In the genomic region with DNA sequence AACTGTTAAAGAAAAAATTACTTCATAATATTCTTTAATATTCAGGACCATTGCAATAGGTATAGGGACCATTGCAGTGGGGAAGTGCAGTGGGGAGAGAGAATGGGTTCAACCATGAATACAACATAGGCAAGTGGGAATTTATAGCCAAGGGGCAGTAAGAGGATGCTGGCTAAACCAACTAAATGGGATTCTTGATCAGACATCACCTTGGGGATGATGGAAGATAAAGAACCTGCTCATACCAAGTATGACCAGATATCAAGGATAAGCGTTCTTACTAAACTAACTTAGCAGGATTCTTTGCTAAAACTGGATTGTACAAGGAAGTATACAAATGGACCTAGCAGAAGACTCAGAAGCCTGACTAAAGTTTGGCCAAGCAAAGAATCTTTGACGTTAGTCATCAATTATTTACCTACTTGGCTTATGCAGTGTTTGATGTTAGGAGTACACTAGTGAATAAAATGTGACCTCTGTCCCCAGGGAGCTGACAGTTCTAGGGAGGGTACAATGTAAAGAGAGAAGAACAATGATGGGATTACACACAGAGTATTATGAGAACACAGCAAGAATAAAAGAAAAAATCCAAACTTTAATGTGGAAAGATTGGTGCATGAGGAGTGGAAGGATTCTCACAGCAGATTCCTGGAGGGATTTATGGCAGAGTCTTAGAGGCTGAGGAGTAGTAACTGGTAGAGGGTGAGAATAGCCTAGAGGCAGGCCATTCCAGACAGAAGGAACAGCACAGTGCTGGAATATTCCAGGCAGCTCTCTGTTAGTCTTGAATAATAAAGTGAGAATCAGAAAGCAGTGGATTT, we compare ENCODE assay signal across 1 cellular context.
TF ChIP-seq lines count a peak whose summit lies in the region.

No MANE protein-coding gene starts in this region.

TF ChIP-seq in HepG2, 621 proteins besides CTCF, POLR2A, EP300 and RAD21 (continued from another document and continues in another):
- TF ChIP-seq, protein P1, sequence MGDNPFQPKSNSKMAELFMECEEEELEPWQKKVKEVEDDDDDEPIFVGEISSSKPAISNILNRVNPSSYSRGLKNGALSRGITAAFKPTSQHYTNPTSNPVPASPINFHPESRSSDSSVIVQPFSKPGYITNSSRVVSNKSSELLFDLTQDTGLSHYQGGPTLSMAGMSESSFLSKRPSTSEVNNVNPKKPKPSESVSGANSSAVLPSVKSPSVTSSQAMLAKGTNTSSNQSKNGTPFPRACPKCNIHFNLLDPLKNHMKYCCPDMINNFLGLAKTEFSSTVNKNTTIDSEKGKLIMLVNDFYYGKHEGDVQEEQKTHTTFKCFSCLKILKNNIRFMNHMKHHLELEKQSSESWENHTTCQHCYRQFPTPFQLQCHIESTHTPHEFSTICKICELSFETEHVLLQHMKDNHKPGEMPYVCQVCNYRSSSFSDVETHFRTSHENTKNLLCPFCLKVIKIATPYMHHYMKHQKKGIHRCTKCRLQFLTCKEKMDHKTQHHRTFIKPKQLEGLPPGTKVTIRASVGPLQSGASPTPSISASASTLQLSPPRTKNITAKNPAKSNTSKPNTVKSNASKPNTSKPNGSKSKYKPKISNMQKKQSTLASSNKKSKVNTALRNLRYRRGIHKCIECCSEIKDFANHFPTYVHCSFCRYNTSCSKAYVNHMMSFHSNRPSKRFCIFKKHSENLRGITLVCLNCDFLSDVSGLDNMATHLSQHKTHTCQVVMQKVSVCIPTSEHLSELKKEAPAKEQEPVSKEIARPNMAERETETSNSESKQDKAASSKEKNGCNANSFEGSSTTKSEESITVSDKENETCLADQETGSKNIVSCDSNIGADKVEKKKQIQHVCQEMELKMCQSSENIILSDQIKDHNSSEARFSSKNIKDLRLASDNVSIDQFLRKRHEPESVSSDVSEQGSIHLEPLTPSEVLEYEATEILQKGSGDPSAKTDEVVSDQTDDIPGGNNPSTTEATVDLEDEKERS (CRISPR knock-in tag; IDR thresholded peaks at IDR 0.05), result no peak
- TF ChIP-seq SRSF1 (optimal IDR thresholded peaks at IDR 0.05; ENCODE audit: low read depth, low read length) (no peak), ZNF274 (CRISPR knock-in tag; IDR thresholded peaks at IDR 0.05) (no peak), ZNF776 (CRISPR knock-in tag; IDR thresholded peaks at IDR 0.05) (no peak), PAWR (CRISPR knock-in tag; IDR thresholded peaks at IDR 0.05; ENCODE audit: borderline replicate concordance) (no peak), SUZ12 (IDR thresholded peaks at IDR 0.05; ENCODE audit: low read depth, low read length) (no peak), ZNF224 (CRISPR knock-in tag; IDR thresholded peaks at IDR 0.05) (no peak), SETDB1 (CRISPR knock-in tag; IDR thresholded peaks at IDR 0.05; ENCODE audit: borderline replicate concordance) (no peak), PAX8 (CRISPR knock-in tag; IDR thresholded peaks at IDR 0.05; ENCODE audit: borderline replicate concordance) (no peak), SP2 (CRISPR knock-in tag; IDR thresholded peaks at IDR 0.05) (no peak), ZIK1 (CRISPR knock-in tag; IDR thresholded peaks at IDR 0.05; ENCODE audit: borderline replicate concordance, low read depth) (no peak), MED1 (CRISPR knock-in tag; IDR thresholded peaks at IDR 0.05) (peak; percentile 61), JUNB (CRISPR knock-in tag; IDR thresholded peaks at IDR 0.05; ENCODE audit: borderline replicate concordance) (peak; percentile 86), ISL2 (CRISPR knock-in tag; IDR thresholded peaks at IDR 0.05) (peak; percentile 60; the same call in 1 of the 2 replicates), FOXK1 (CRISPR knock-in tag; IDR thresholded peaks at IDR 0.05; ENCODE audit: borderline replicate concordance, low read depth) (peak; percentile 75; the same call in 1 of the 2 replicates), HMGA1 (CRISPR knock-in tag; conservative IDR thresholded peaks at IDR 0.05) (no peak), JUND (CRISPR knock-in tag; IDR thresholded peaks at IDR 0.05) (peak; percentile 74), TMF1 (CRISPR knock-in tag; IDR thresholded peaks at IDR 0.05; ENCODE audit: low read depth) (no peak), ZNF207 (IDR thresholded peaks at IDR 0.05; ENCODE audit: borderline replicate concordance) (no peak), RFXAP (CRISPR knock-in tag; IDR thresholded peaks at IDR 0.05; ENCODE audit: borderline replicate concordance) (no peak), ZNF350 (CRISPR knock-in tag; IDR thresholded peaks at IDR 0.05; ENCODE audit: borderline replicate concordance, low read depth) (no peak), RNF2 (conservative IDR thresholded peaks at IDR 0.05; ENCODE audit: low read depth) (no peak), ZNF34 (CRISPR knock-in tag; IDR thresholded peaks at IDR 0.05; ENCODE audit: borderline replicate concordance) (no peak), ZBTB7B (CRISPR knock-in tag; IDR thresholded peaks at IDR 0.05) (no peak), MAFG (CRISPR knock-in tag; IDR thresholded peaks at IDR 0.05) (no peak)
- TF ChIP-seq, protein P2, sequence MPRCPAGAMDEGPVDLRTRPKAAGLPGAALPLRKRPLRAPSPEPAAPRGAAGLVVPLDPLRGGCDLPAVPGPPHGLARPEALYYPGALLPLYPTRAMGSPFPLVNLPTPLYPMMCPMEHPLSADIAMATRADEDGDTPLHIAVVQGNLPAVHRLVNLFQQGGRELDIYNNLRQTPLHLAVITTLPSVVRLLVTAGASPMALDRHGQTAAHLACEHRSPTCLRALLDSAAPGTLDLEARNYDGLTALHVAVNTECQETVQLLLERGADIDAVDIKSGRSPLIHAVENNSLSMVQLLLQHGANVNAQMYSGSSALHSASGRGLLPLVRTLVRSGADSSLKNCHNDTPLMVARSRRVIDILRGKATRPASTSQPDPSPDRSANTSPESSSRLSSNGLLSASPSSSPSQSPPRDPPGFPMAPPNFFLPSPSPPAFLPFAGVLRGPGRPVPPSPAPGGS (CRISPR knock-in tag; IDR thresholded peaks at IDR 0.05), result no peak
- TF ChIP-seq, protein P3, sequence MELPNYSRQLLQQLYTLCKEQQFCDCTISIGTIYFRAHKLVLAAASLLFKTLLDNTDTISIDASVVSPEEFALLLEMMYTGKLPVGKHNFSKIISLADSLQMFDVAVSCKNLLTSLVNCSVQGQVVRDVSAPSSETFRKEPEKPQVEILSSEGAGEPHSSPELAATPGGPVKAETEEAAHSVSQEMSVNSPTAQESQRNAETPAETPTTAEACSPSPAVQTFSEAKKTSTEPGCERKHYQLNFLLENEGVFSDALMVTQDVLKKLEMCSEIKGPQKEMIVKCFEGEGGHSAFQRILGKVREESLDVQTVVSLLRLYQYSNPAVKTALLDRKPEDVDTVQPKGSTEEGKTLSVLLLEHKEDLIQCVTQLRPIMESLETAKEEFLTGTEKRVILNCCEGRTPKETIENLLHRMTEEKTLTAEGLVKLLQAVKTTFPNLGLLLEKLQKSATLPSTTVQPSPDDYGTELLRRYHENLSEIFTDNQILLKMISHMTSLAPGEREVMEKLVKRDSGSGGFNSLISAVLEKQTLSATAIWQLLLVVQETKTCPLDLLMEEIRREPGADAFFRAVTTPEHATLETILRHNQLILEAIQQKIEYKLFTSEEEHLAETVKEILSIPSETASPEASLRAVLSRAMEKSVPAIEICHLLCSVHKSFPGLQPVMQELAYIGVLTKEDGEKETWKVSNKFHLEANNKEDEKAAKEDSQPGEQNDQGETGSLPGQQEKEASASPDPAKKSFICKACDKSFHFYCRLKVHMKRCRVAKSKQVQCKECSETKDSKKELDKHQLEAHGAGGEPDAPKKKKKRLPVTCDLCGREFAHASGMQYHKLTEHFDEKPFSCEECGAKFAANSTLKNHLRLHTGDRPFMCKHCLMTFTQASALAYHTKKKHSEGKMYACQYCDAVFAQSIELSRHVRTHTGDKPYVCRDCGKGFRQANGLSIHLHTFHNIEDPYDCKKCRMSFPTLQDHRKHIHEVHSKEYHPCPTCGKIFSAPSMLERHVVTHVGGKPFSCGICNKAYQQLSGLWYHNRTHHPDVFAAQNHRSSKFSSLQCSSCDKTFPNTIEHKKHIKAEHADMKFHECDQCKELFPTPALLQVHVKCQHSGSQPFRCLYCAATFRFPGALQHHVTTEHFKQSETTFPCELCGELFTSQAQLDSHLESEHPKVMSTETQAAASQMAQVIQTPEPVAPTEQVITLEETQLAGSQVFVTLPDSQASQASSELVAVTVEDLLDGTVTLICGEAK (IDR thresholded peaks at IDR 0.05), result no peak
- TF ChIP-seq, protein P3 (CRISPR knock-in tag; IDR thresholded peaks at IDR 0.05), result no peak
- TF ChIP-seq, protein P4, sequence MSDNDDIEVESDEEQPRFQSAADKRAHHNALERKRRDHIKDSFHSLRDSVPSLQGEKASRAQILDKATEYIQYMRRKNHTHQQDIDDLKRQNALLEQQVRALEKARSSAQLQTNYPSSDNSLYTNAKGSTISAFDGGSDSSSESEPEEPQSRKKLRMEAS (IDR thresholded peaks at IDR 0.05), result no peak
- TF ChIP-seq, protein P5, sequence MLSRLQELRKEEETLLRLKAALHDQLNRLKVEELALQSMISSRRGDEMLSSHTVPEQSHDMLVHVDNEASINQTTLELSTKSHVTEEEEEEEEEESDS (CRISPR knock-in tag; IDR thresholded peaks at IDR 0.05; ENCODE audit: borderline replicate concordance), result no peak
- TF ChIP-seq, protein P6, sequence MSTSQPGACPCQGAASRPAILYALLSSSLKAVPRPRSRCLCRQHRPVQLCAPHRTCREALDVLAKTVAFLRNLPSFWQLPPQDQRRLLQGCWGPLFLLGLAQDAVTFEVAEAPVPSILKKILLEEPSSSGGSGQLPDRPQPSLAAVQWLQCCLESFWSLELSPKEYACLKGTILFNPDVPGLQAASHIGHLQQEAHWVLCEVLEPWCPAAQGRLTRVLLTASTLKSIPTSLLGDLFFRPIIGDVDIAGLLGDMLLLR (CRISPR knock-in tag; IDR thresholded peaks at IDR 0.05), result no peak
- TF ChIP-seq, protein P7, sequence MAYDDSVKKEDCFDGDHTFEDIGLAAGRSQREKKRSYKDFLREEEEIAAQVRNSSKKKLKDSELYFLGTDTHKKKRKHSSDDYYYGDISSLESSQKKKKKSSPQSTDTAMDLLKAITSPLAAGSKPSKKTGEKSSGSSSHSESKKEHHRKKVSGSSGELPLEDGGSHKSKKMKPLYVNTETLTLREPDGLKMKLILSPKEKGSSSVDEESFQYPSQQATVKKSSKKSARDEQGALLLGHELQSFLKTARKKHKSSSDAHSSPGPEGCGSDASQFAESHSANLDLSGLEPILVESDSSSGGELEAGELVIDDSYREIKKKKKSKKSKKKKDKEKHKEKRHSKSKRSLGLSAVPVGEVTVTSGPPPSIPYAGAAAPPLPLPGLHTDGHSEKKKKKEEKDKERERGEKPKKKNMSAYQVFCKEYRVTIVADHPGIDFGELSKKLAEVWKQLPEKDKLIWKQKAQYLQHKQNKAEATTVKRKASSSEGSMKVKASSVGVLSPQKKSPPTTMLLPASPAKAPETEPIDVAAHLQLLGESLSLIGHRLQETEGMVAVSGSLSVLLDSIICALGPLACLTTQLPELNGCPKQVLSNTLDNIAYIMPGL (CRISPR knock-in tag; IDR thresholded peaks at IDR 0.05; ENCODE audit: borderline replicate concordance in 1 of 2, low read depth in 1 of 2), result no peak
- TF ChIP-seq, protein P8, sequence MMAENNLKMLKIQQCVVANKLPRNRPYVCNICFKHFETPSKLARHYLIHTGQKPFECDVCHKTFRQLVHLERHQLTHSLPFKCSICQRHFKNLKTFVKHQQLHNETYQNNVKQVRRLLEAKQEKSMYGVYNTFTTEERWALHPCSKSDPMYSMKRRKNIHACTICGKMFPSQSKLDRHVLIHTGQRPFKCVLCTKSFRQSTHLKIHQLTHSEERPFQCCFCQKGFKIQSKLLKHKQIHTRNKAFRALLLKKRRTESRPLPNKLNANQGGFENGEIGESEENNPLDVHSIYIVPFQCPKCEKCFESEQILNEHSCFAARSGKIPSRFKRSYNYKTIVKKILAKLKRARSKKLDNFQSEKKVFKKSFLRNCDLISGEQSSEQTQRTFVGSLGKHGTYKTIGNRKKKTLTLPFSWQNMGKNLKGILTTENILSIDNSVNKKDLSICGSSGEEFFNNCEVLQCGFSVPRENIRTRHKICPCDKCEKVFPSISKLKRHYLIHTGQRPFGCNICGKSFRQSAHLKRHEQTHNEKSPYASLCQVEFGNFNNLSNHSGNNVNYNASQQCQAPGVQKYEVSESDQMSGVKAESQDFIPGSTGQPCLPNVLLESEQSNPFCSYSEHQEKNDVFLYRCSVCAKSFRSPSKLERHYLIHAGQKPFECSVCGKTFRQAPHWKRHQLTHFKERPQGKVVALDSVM (CRISPR knock-in tag; IDR thresholded peaks at IDR 0.05), result no peak
- TF ChIP-seq, protein P9, sequence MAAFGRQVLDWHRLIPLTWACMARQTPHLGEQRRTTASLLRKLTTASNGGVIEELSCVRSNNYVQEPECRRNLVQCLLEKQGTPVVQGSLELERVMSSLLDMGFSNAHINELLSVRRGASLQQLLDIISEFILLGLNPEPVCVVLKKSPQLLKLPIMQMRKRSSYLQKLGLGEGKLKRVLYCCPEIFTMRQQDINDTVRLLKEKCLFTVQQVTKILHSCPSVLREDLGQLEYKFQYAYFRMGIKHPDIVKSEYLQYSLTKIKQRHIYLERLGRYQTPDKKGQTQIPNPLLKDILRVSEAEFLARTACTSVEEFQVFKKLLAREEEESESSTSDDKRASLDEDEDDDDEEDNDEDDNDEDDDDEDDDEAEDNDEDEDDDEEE (CRISPR knock-in tag; IDR thresholded peaks at IDR 0.05), result no peak
